ENCODE assay signal across 23 cellular contexts in the genomic region with DNA sequence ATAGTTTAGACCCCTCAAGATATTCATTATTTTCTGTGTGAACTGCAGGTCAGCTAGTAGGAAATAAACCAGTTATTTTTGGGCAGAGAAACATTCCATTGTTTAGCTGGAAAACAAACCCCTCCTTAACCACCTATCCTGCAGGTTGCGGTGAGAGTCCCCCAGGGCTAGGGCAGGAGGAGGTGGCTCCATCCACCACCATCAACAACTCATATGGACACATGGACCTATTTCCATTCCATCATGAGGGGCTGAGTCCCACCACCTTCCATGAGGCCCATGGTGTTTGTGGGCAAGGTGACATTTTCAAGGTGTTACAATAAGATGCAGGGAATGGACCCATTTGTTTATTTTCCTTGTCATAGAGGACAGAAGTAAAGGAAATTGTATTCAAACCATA.
"Had no signal": no experiment of that assay in that cellular context is flagged by ENCODE, and none has a peak within 500 bp of the region (broad histone marks: within the 10 kb centered on the region; RNA-seq: fewer than 3 reads in every experiment).

No MANE protein-coding gene starts in this region.

- ATAC-seq: foreskin keratinocyte, left lobe of liver, mucosa of descending colon, pancreas, right cardiac atrium had no signal

- DNase-seq: colonic mucosa; effector CD4-positive, alpha-beta T cell; endodermal cell; erythroblast; foreskin keratinocyte; heart right ventricle; hypothalamus; islet precursor cell; mammary epithelial cell; mucosa of descending colon; occipital lobe; pancreas; right cardiac atrium; small intestine; stimulated activated CD4-positive, alpha-beta T cell treated with anti-CD3 and anti-CD28 coated beads, Interleukin-12 subunit alpha, Interleukin-12 subunit beta, amount 100 ng/mL, for 4 hours; stimulated activated CD4-positive, alpha-beta T cell treated with anti-CD3 and anti-CD28 coated beads, Interleukin-2, amount 100 ng/mL, for 48 hours; tibial artery; upper lobe of left lung had no signal

- H3K27ac Mint-ChIP-seq: endodermal cell, nephron, progenitor cell of endocrine pancreas had no signal

- H3K4me3 Mint-ChIP-seq: endodermal cell; nephron; stimulated activated naive CD8-positive, alpha-beta T cell treated with anti-CD3 and anti-CD28 coated beads, Interleukin-15, Interleukin-2, amounts not matched to agents 100 ng/mL and 50 ng/mL, for 24 hours had no signal

- H3K27me3 ChIP-seq: colonic mucosa, foreskin keratinocyte, heart right ventricle, pancreas, tibial artery, upper lobe of left lung, uterus had no signal

- H3K36me3 ChIP-seq: colonic mucosa, pancreas, tibial artery, upper lobe of left lung, uterus had no signal

- H3K27ac ChIP-seq: colonic mucosa, foreskin keratinocyte, heart right ventricle, pancreas, upper lobe of left lung had no signal

- H3K27me3 Mint-ChIP-seq: stimulated activated naive CD8-positive, alpha-beta T cell treated with anti-CD3 and anti-CD28 coated beads, Interleukin-15, Interleukin-2, amounts not matched to agents 100 ng/mL and 50 ng/mL, for 24 hours had no signal

- H3K9me3 Mint-ChIP-seq: endodermal cell; nephron; stimulated activated naive CD8-positive, alpha-beta T cell treated with anti-CD3 and anti-CD28 coated beads, Interleukin-15, Interleukin-2, amounts not matched to agents 100 ng/mL and 50 ng/mL, for 24 hours had no signal

- H3K4me1 ChIP-seq: colonic mucosa, foreskin keratinocyte, pancreas, upper lobe of left lung, uterus had no signal

- H3K4me3 ChIP-seq: colonic mucosa, heart right ventricle, mucosa of descending colon, pancreas, tibial artery, upper lobe of left lung, uterus had no signal

- H3K9me3 ChIP-seq: colonic mucosa, mucosa of descending colon, pancreas, tibial artery, upper lobe of left lung, uterus had no signal
